Comparison of ENCODE assay signal across 22 cellular contexts in the genomic region with DNA sequence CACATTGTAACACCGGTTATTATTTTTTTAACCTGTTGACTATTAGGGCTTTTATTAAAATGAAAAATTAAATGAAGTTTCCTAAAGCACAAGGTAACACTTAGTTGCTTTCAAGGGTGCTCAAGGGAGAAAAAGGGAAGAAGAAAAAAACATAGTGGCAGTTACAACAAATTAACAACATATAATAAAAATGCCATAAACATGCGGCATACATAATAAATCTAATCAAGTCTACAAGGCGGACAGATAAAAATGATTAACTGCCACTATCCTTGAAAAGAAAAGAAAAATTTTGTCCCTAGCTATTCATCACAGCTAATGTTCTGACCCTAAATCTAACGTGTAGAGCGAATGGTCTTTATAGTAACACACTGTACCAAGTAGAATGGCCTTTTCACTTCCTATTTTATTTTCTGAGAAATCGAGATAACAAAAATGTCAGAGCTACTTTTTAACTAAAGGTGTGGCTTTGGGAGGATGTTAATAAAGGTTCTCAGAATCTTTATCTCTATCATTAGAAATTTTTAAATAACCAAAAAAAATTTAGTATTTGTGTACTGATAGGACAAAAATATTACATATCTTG.
A peak's percentile ranks its signal among the peaks of the same experiment; 100 is the strongest.
DNase-seq lines count a peak whose midpoint lies in the region; ATAC-seq, FAIRE-seq and TF ChIP-seq lines count a peak whose summit lies in the region.
"Had no signal": no experiment of that assay in that cellular context is flagged by ENCODE, and none has a peak within 500 bp of the region (broad histone marks: within the 10 kb centered on the region; RNA-seq: fewer than 3 reads in every experiment).

No MANE protein-coding gene starts in this region.

- H3K27ac Mint-ChIP-seq in activated CD8-positive, alpha-beta T cell treated with anti-CD3 and anti-CD28 coated beads, Interleukin-2, amount 10 ng/mL, durations not matched to agents 7 days and 5 days, result peak overlapping the region; percentile 32
- peak overlapping the region; percentile 29 to 41 for H3K27ac Mint-ChIP-seq in natural killer cell treated with Interleukin-12 subunit alpha and Interleukin-12 subunit beta and Interleukin-15 and Interleukin-18, amount 100 ng/mL, for 72 hours
- H3K27ac Mint-ChIP-seq: GM23338 had no signal

- H3K36me3 Mint-ChIP-seq in activated CD8-positive, alpha-beta T cell treated with anti-CD3 and anti-CD28 coated beads, Interleukin-2, amount 10 ng/mL, durations not matched to agents 7 days and 5 days (ENCODE audit: low read depth), result peaks cover 4% of the 10 kb centered on the region
- H3K36me3 Mint-ChIP-seq in natural killer cell treated with Interleukin-12 subunit alpha and Interleukin-12 subunit beta and Interleukin-15 and Interleukin-18, amount 100 ng/mL, for 72 hours, result no peaks in the 10 kb centered on the region
- H3K36me3 Mint-ChIP-seq: immature natural killer cell had no signal

- H3K36me3 ChIP-seq in Karpas-422 (ENCODE audit: insufficient read depth, low read length), result peaks cover 8% of the 10 kb centered on the region; the same call in 1 of the 2 replicates
- H3K36me3 ChIP-seq: BLaER1 treated with 17β-estradiol and CSF1 and Interleukin-3, amounts not matched to agents 10 nM and 100 nM; esophagus squamous epithelium; sigmoid colon; thyroid gland had no signal

- POLR2A ChIA-PET in activated CD8-positive, alpha-beta T cell treated with anti-CD3 and anti-CD28 coated beads, Interleukin-2, amount 10 ng/mL, durations not matched to agents 7 days and 5 days (lab: Charles Lee), result no interaction called here

- no peaks in the 10 kb centered on the region for H3K27me3 Mint-ChIP-seq in activated CD8-positive, alpha-beta T cell treated with anti-CD3 and anti-CD28 coated beads, Interleukin-2, amount 10 ng/mL, durations not matched to agents 7 days and 5 days (ENCODE audit: low read depth)
- no peaks in the 10 kb centered on the region for H3K27me3 Mint-ChIP-seq in natural killer cell treated with Interleukin-12 subunit alpha and Interleukin-12 subunit beta and Interleukin-15 and Interleukin-18, amount 100 ng/mL, for 72 hours

- H2AFZ ChIP-seq in Karpas-422 (ENCODE audit: low read length), result no peak overlapping the region
- H2AFZ ChIP-seq: GM23338 had no signal

- peak overlapping the region; percentile 51 for H3K4me2 ChIP-seq in Karpas-422 (ENCODE audit: low read depth, low read length, poor library complexity, severe bottlenecking)

- peak; percentile 16 for FAIRE-seq in GM12891 (lab: Jason Lieb, UNC)

- no peak overlapping the region for H3K4me3 Mint-ChIP-seq in activated CD8-positive, alpha-beta T cell treated with anti-CD3 and anti-CD28 coated beads, Interleukin-2, amount 10 ng/mL, durations not matched to agents 7 days and 5 days
- H3K4me3 Mint-ChIP-seq in natural killer cell treated with Interleukin-12 subunit alpha and Interleukin-12 subunit beta and Interleukin-15 and Interleukin-18, amount 100 ng/mL, for 72 hours, result no peak overlapping the region
- H3K4me3 Mint-ChIP-seq: GM23338 had no signal

- H3K79me2 ChIP-seq in Karpas-422 (ENCODE audit: low read length), result peaks cover 91% of the 10 kb centered on the region

- 0 out of 2 replicates have a peak overlapping the region, but pooled peaks have one; percentile 14 for H3K9ac ChIP-seq in Karpas-422 (ENCODE audit: low read length)
- H3K9ac ChIP-seq: BLaER1 treated with 17β-estradiol and CSF1 and Interleukin-3, amounts not matched to agents 10 nM and 100 nM had no signal

- CTCF ChIA-PET in activated CD8-positive, alpha-beta T cell treated with anti-CD3 and anti-CD28 coated beads, Interleukin-2, amount 10 ng/mL, durations not matched to agents 7 days and 5 days (lab: Charles Lee), result interaction anchor here (1.1 to 4.0 kb wide), 5 partner anchors 10 to 67 kb away, joined by 3 to 18 read pairs (median 4); no protein-coding TSS in a partner anchor

- H3K9me3 Mint-ChIP-seq in activated CD8-positive, alpha-beta T cell treated with anti-CD3 and anti-CD28 coated beads, Interleukin-2, amount 10 ng/mL, durations not matched to agents 7 days and 5 days (ENCODE audit: insufficient read depth), result no peaks in the 10 kb centered on the region
- no peaks in the 10 kb centered on the region for H3K9me3 Mint-ChIP-seq in natural killer cell treated with Interleukin-12 subunit alpha and Interleukin-12 subunit beta and Interleukin-15 and Interleukin-18, amount 100 ng/mL, for 72 hours
- H3K9me3 Mint-ChIP-seq: GM23338, immature natural killer cell had no signal

- H3K9me3 ChIP-seq in Karpas-422 (ENCODE audit: low read length), result no peaks in the 10 kb centered on the region
- H3K9me3 ChIP-seq: esophagus squamous epithelium, sigmoid colon, thyroid gland had no signal

- TF ChIP-seq POLR2A in GM12891 (IDR thresholded peaks at IDR 0.05; ENCODE audit: low read depth, low read length), result no peak

- H3K4me1 ChIP-seq in Karpas-422 (ENCODE audit: low read length), result peaks cover 93% of the 10 kb centered on the region

- peaks cover 71% of the 10 kb centered on the region for H3K4me1 Mint-ChIP-seq in activated CD8-positive, alpha-beta T cell treated with anti-CD3 and anti-CD28 coated beads, Interleukin-2, amount 10 ng/mL, durations not matched to agents 7 days and 5 days (ENCODE audit: low read depth)
- peaks cover 37 to 56% of the 10 kb centered on the region in 2 donors for H3K4me1 Mint-ChIP-seq in natural killer cell treated with Interleukin-12 subunit alpha and Interleukin-12 subunit beta and Interleukin-15 and Interleukin-18, amount 100 ng/mL, for 72 hours (ENCODE audit: low read depth in 2 of 2)

- H4K20me1 ChIP-seq in Karpas-422 (ENCODE audit: insufficient read depth, low read depth, low read length), result no peaks in the 10 kb centered on the region; the same call in 1 of the 2 replicates
- H4K20me1 ChIP-seq: BLaER1 treated with 17β-estradiol and CSF1 and Interleukin-3, amounts not matched to agents 10 nM and 100 nM had no signal

- H3K27me3 ChIP-seq in Karpas-422 (ENCODE audit: low read length), result no peaks in the 10 kb centered on the region
- H3K27me3 ChIP-seq: esophagus squamous epithelium, sigmoid colon, thyroid gland had no signal

- no peak overlapping the region for H3K4me3 ChIP-seq in Karpas-422 (ENCODE audit: low read length)
- H3K4me3 ChIP-seq: BLaER1 treated with 17β-estradiol and CSF1 and Interleukin-3, amounts not matched to agents 10 nM and 100 nM; esophagus squamous epithelium; GM23338; sigmoid colon; thyroid gland had no signal

- peak overlapping the region; percentile 70 for H3K27ac ChIP-seq in Karpas-422 (ENCODE audit: low read length)
- H3K27ac ChIP-seq: BLaER1 treated with 17β-estradiol and CSF1 and Interleukin-3, amounts not matched to agents 10 nM and 100 nM; thyroid gland had no signal

- DNase-seq in GM12891 (ENCODE audit: insufficient read length, low spot score), result no peak
- peak; percentile 72 for DNase-seq in Karpas-422
- no peak for DNase-seq in activated CD8-positive, alpha-beta T cell treated with anti-CD3 and anti-CD28 coated beads, Interleukin-2, amount 10 ng/mL, durations not matched to agents 7 days and 5 days
- DNase-seq in natural killer cell treated with Interleukin-12 subunit alpha and Interleukin-12 subunit beta and Interleukin-15 and Interleukin-18, amount 100 ng/mL, for 72 hours (ENCODE audit: low spot score), result no peak
- DNase-seq in mucosa of gallbladder (ENCODE audit: low spot score), result no peak
- no peak for DNase-seq in NCI-H2081 (lab: John Stamatoyannopoulos, UW)
- DNase-seq in NCI-H1694 treated with DMSO at 0.1 percent for 48 hours (lab: John Stamatoyannopoulos, UW), result no peak
- DNase-seq: activated effector memory CD4-positive, alpha-beta T cell treated with Interleukin-2 at 50 U/mL for 16 hours; esophagus squamous epithelium; glutamatergic neuron; immature natural killer cell; IMR-90; mammary epithelial cell; NCI-H226; NK-92 treated with Interleukin-12 subunit alpha and Interleukin-12 subunit beta, amount 100 ng/mL, for 24 hours; nucleus accumbens; SIG-M5; sigmoid colon; stimulated activated CD4-positive, alpha-beta T cell treated with anti-CD3 and anti-CD28 coated beads, Interleukin-2, amount 100 ng/mL, for 48 hours; thyroid gland had no signal

- no peaks in the 10 kb centered on the region for H3K9me2 ChIP-seq in Karpas-422 (replicated peaks; ENCODE audit: insufficient read depth, low read length)

- ATAC-seq in activated CD8-positive, alpha-beta T cell treated with anti-CD3 and anti-CD28 coated beads, Interleukin-2, amount 10 ng/mL, durations not matched to agents 7 days and 5 days, result no peak
- ATAC-seq in natural killer cell treated with Interleukin-12 subunit alpha and Interleukin-12 subunit beta and Interleukin-15 and Interleukin-18, amount 100 ng/mL, for 72 hours, result no peak
- ATAC-seq: GM23338 had no signal

TF ChIP-seq in GM12891, 5 proteins besides CTCF, POLR2A, EP300 and RAD21:
- TF ChIP-seq TAF1 (IDR thresholded peaks at IDR 0.05; ENCODE audit: low read depth, low read length) (no peak), POU2F2 (IDR thresholded peaks at IDR 0.05; ENCODE audit: low read depth, low read length) (no peak), SPI1 (IDR thresholded peaks at IDR 0.05; ENCODE audit: low read depth, low read length) (peak; percentile 66), POLR2AphosphoS5 (IDR thresholded peaks at IDR 0.05; ENCODE audit: low read depth, low read length) (no peak)
TF ChIP-seq in GM12891: peak in this region for 1.
